ENCODE assay signal across 8 cellular contexts in the genomic region with DNA sequence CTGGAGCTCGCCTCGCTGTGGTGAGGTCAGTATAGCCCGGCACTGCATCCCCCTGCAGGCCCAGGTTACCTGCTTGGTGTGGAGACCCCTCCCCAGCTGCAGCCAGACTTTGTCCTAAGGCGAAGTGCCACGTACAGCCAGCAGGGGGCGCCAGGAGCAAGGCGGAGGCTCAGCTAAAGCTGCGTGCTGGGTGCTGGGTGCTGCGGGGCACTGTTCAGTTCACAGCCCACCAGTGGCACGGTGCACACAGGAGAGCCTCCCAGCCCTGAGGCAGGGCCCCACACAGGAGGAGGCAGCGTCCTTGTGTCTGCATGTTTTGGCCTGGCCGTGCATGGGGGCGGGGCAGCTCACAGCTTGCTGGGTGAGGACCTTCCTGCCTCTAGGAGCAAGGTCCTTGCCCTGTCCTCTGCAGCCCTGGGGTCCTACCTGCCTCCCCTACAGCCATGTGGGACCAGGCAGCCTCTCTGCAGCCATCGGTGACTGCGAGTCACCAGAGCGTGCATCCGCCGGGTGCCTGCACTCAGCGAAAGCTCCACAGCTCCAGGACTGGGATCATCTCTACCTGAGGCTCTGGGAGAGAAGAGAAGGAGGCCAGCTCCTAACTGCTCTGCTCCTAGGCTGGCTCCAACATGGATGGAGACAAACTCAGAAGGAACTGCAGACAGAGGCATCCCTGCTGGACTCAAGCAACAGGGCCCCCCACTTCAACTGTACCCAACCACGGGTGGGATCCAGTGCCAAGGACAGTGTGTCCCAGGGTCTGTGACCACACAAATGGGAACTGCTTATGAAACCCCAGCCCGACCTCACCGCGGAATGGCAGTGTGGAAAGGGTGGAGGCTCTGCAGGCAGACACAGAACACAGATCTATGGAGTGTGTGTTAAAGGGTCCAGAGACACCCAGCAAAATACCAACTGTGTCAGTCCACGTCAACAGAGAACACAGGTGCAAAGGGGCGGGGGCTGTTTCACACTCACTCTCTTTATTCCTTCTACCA.
DNase-seq lines count a peak whose midpoint lies in the region; ATAC-seq lines count a peak whose summit lies in the region.

No MANE protein-coding gene starts in this region.

- peak; percentile 14 to 29 for DNase-seq in AML-193 (lab: John Stamatoyannopoulos, UW)
- DNase-seq in HCEC 1CT, result peak; percentile 4
- DNase-seq in SHP77 (lab: John Stamatoyannopoulos, UW), result peak; percentile 50 to 80
- DNase-seq in activated gamma-delta T cell treated with Interleukin-2 at 50 U/mL for 16 hours, result peak; percentile 76
- peak; percentile 81 for DNase-seq in germinal center (ENCODE audit: low spot score)
- peak; percentile 88 for DNase-seq in retina

- ATAC-seq in HG02870 (IDR thresholded peaks at IDR 0.05; ENCODE audit: unreplicated experiment) (no peak), GM18858 (IDR thresholded peaks at IDR 0.05; ENCODE audit: unreplicated experiment) (no peak)

Comparison
In these comparisons a context has a peak if more than half of its experiments do, and no peak if none do; other contexts are left out.
1. DNase-seq: peak in every context shown above with its lines; median percentile 88 in retina; 81 in germinal center; 76 in activated gamma-delta T cell treated with Interleukin-2 at 50 U/mL for 16 hours; 65 in SHP77; 22 in AML-193; 4 in HCEC 1CT.